11 cellular contexts compared by ENCODE assay signal in the genomic region with DNA sequence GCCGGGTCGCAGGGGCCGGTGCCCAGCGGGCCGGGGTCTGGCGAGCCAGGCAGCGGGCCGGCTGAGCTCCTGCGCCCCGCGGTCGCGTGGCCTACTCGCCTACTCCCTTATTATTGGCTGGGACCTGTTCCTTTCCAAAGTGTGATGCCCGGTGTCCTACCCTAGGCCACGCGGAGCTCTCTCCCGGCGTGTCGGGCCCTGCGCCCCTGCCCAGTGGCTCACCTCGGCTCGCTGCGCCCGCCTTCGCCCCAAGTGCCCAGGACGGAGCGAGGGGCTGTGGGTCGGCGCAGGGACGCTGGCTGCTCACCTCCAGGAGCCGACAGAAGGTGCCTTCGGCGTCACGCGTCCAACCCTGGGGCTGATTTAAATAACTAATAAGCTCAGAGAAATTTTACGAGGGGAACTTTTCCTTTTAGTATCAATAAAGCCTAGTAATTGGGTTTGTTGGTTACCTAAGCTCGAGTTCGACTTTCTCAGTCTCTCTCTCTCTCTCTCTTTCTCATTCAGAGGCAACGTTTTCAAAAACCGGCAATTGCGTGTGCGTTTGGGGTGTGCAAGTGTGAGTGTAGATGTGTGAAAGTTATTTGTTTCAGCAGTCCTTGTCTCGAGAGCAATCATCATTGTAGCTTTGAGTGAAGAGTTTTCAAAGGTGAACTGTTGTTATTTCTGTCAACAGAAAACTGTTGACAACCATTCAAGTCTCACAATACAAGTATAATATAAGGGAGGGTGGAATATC. TPM values are rescaled to one million over a fixed set of nuclear protein-coding genes. Genes with fewer than 3 reads are reported as not detected.
DNase-seq lines count a peak whose midpoint lies in the region; ATAC-seq and TF ChIP-seq lines count a peak whose summit lies in the region.
"Had no signal": no experiment of that assay in that cellular context is flagged by ENCODE, and none has a peak within 500 bp of the region (broad histone marks: within the 10 kb centered on the region; RNA-seq: fewer than 3 reads in every experiment).

No MANE protein-coding gene starts in this region.

- H3K27me3 Mint-ChIP-seq in CD4-positive, alpha-beta memory T cell: peaks cover 62 to 65% of the 10 kb centered on the region in 2 donors
- H3K27me3 Mint-ChIP-seq in endothelial cell (ENCODE audit: unreplicated experiment) (peaks cover 30% of the 10 kb centered on the region), neural crest cell (ENCODE audit: low read depth) (peaks cover 97% of the 10 kb centered on the region)

- no peak overlapping the region for H3K9ac ChIP-seq in HUES64 (ENCODE audit: low read depth, low read length)

- peak overlapping the region in 5 of 7 donors; percentile 1 to 87 (median 73) for H3K27ac Mint-ChIP-seq in CD4-positive, alpha-beta memory T cell
- H3K27ac Mint-ChIP-seq in endothelial cell (ENCODE audit: unreplicated experiment) (no peak overlapping the region), neural crest cell (ENCODE audit: unreplicated experiment) (no peak overlapping the region)

- TF ChIP-seq CTCF in endothelial cell (IDR thresholded peaks at IDR 0.05; ENCODE audit: unreplicated experiment) (no peak), neural crest cell (conservative IDR thresholded peaks at IDR 0.05) (no peak)

- intact Hi-C loops in CD4-positive, alpha-beta memory T cell (cut with micrococcal nuclease): no loop called here

- H3K36me3 Mint-ChIP-seq in CD4-positive, alpha-beta memory T cell: peaks cover 5% of the 10 kb centered on the region in 2 donors
- H3K36me3 Mint-ChIP-seq in endothelial cell (ENCODE audit: low read depth, unreplicated experiment): no peaks in the 10 kb centered on the region
- H3K36me3 Mint-ChIP-seq in neural crest cell (ENCODE audit: low read depth): no peaks in the 10 kb centered on the region

- peaks cover 37% of the 10 kb centered on the region for H3K4me1 ChIP-seq in CD4-positive, alpha-beta memory T cell (ENCODE audit: insufficient read depth, low read length)
- peaks cover 29% of the 10 kb centered on the region for H3K4me1 ChIP-seq in HUES64 (ENCODE audit: insufficient read depth, low read length)

- H3K27ac ChIP-seq in CD4-positive, alpha-beta memory T cell (ENCODE audit: low read depth, low read length): no peak overlapping the region
- no peak overlapping the region for H3K27ac ChIP-seq in HUES64 (ENCODE audit: low read depth, low read length)

- CTCF ChIA-PET in CD4-positive, alpha-beta memory T cell (lab: Charles Lee; ENCODE audit: partially characterized antibody): interaction anchor here (0.6 to 1.4 kb wide), 2 partner anchors 1150 to 1155 kb away, joined by 3 to 4 read pairs; no protein-coding TSS in a partner anchor

- POLR2A ChIA-PET in CD4-positive, alpha-beta memory T cell (lab: Charles Lee; ENCODE audit: partially characterized antibody): no interaction called here

- no peak for DNase-seq in CD4-positive, alpha-beta memory T cell
- DNase-seq in endothelial cell (ENCODE audit: low spot score) (peak; percentile 12), neural crest cell (ENCODE audit: low read depth, low spot score) (no peak), kidney glomerular epithelial cell (lab: John Stamatoyannopoulos, UW) (no peak), NCI-H146 treated with DMSO at 0.1 percent for 48 hours (lab: John Stamatoyannopoulos, UW; ENCODE audit: unreplicated experiment) (no peak)
- DNase-seq: activated CD4-positive, alpha-beta T cell treated with anti-CD3 and anti-CD28 coated beads for 1 hour; NCI-H345; Right ventricle myocardium superior had no signal

- H3K9me3 Mint-ChIP-seq in CD4-positive, alpha-beta memory T cell: peaks cover 0 to 35% (median 21%) of the 10 kb centered on the region in 8 donors
- H3K9me3 Mint-ChIP-seq in endothelial cell (ENCODE audit: unreplicated experiment) (no peaks in the 10 kb centered on the region), neural crest cell (no peaks in the 10 kb centered on the region)

- no peak overlapping the region for H3K4me3 ChIP-seq in CD4-positive, alpha-beta memory T cell (ENCODE audit: low read length in 2 of 2)
- H3K4me3 ChIP-seq in HUES64 (ENCODE audit: low read length): peak overlapping the region; percentile 57; the same call in 1 of the 2 replicates

- peaks cover 16 to 47% (median 24%) of the 10 kb centered on the region in 4 donors for H3K4me1 Mint-ChIP-seq in CD4-positive, alpha-beta memory T cell
- H3K4me1 Mint-ChIP-seq in endothelial cell (ENCODE audit: unreplicated experiment) (peaks cover 19% of the 10 kb centered on the region), neural crest cell (peaks cover 18% of the 10 kb centered on the region)

- peak overlapping the region in 7 of 8 donors; percentile 53 to 82 (median 66) for H3K4me3 Mint-ChIP-seq in CD4-positive, alpha-beta memory T cell
- H3K4me3 Mint-ChIP-seq in endothelial cell (ENCODE audit: unreplicated experiment) (peak overlapping the region; percentile 75), neural crest cell (peak overlapping the region; percentile 72)

- peaks cover 0 to 5% of the 10 kb centered on the region in 2 donors for H3K9me3 ChIP-seq in CD4-positive, alpha-beta memory T cell (ENCODE audit: control insufficient read depth in 1 of 2, low read length in 2 of 2)
- H3K9me3 ChIP-seq in HUES64 (ENCODE audit: insufficient read depth, low read depth, low read length): no peaks in the 10 kb centered on the region

- no peak for ATAC-seq in GM18870 (IDR thresholded peaks at IDR 0.05; ENCODE audit: unreplicated experiment)
- ATAC-seq in HG02759 (IDR thresholded peaks at IDR 0.05; ENCODE audit: unreplicated experiment): no peak

- H3K27me3 ChIP-seq in CD4-positive, alpha-beta memory T cell (ENCODE audit: insufficient read depth, low read length): peaks cover 90% of the 10 kb centered on the region
- peaks cover 100% of the 10 kb centered on the region for H3K27me3 ChIP-seq in HUES64 (ENCODE audit: insufficient read depth, low read length)

- 2% methylated on average over 44 of the region's 44 CpGs for WGBS in HUES64

- H3K36me3 ChIP-seq in CD4-positive, alpha-beta memory T cell (ENCODE audit: insufficient read depth, low read length): no peaks in the 10 kb centered on the region
- no peaks in the 10 kb centered on the region for H3K36me3 ChIP-seq in HUES64 (ENCODE audit: insufficient read depth, low read length)

RNA-seq across cellular contexts. Expression of gene SATB2, which starts 7.0 kb away (rescaled TPM):
- under 1 TPM in 1 of 2 experiments, not detected in 1; 0.06 TPM for total RNA-seq in CD4-positive, alpha-beta memory T cell
- polyA plus RNA-seq in CD4-positive, alpha-beta memory T cell: not detected
- polyA plus RNA-seq in HUES64 (2013, experiment 1 of 2): 4.5 TPM
- polyA plus RNA-seq in HUES64 (2013, experiment 2 of 2): 4.1 TPM
- 3.8 TPM for total RNA-seq in endothelial cell (ENCODE audit: unreplicated experiment)
- total RNA-seq in neural crest cell: 9.2 and 10.1 TPM in 2 replicates

Comparison
In these comparisons a context has a peak if more than half of its experiments do, and no peak if none do; other contexts are left out.
1. H3K27ac Mint-ChIP-seq: peak in CD4-positive, alpha-beta memory T cell (5 of 7); none in endothelial cell (single experiment) and neural crest cell (single experiment).
2. Peak in every context shown above with its lines, with median percentiles within 50 percentile points of each other: H3K4me3 Mint-ChIP-seq.